ENCODE assay signal across 2 cellular contexts in genomic region chr3:98741121-98741716, GRCh38.
TF ChIP-seq lines count a peak whose summit lies in the region.

No MANE protein-coding gene starts in this region.

TF ChIP-seq in HEK293, 187 proteins besides CTCF, POLR2A, EP300 and RAD21 (continued from another document):
- TF ChIP-seq PRDM4 (tag by site-specific recombination; IDR thresholded peaks at IDR 0.05) (peak; percentile 35; the same call in 1 of the 2 replicates), YY2 (tag by site-specific recombination; IDR thresholded peaks at IDR 0.05) (no peak), KLF8 (tag by site-specific recombination; IDR thresholded peaks at IDR 0.05) (no peak), ZBTB1 (tag by site-specific recombination; IDR thresholded peaks at IDR 0.05) (no peak)

TF ChIP-seq in SK-N-SH, 30 proteins besides CTCF, POLR2A, EP300 and RAD21 (continued from another document):
- TF ChIP-seq, protein P1, sequence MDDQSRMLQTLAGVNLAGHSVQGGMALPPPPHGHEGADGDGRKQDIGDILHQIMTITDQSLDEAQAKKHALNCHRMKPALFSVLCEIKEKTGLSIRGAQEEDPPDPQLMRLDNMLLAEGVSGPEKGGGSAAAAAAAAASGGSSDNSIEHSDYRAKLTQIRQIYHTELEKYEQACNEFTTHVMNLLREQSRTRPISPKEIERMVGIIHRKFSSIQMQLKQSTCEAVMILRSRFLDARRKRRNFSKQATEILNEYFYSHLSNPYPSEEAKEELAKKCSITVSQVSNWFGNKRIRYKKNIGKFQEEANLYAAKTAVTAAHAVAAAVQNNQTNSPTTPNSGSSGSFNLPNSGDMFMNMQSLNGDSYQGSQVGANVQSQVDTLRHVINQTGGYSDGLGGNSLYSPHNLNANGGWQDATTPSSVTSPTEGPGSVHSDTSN (IDR thresholded peaks at IDR 0.05), result peak; percentile 51
- no peak for TF ChIP-seq ELF1 (IDR thresholded peaks at IDR 0.05)
- TF ChIP-seq ZBTB33 (IDR thresholded peaks at IDR 0.05; ENCODE audit: borderline replicate concordance, low read depth), result no peak
- no peak for TF ChIP-seq NRF1 (IDR thresholded peaks at IDR 0.05; ENCODE audit: low read depth, low read length)
- TF ChIP-seq GABPA (IDR thresholded peaks at IDR 0.05; ENCODE audit: low read depth), result no peak
- TF ChIP-seq FOSL2 (IDR thresholded peaks at IDR 0.05; ENCODE audit: borderline replicate concordance, low read depth), result peak; percentile 37; the same call in 1 of the 2 replicates
